In the genomic region with DNA sequence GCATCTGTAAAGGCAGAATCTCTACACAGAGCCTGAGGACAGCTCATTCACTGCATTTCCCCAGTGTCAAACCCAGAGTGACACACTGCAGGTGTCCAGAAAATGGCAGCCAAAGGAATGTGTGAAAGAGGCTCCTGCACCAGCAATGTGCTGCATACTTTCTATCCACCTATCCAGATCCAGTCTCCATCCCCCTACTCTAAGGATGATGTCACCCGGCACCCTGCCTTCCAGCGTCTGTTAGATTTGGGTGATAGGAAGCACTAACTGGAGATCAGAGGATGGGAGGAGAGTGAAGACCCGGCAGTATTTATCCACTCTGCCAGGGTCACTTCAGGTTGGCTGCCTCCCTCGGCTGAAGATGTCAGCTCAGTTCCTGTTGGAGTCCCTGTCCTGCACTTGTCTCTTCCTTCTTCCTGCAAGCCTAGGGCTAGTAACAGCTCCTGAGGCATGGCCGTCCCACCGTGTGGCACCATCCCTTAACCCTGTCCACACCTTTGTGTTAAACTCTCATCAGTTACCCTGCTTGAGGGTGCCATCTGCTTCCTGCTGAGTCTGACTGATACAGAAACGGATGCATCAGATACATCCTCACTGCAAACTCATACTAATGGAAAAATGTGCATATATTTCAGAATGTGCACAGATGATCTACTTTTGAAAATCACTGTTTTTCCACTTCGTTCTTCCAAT, we compare ENCODE assay signal across 11 cellular contexts. TPM values are rescaled to one million over a fixed set of nuclear protein-coding genes. Genes with fewer than 3 reads are reported as not detected.
A peak's percentile ranks its signal among the peaks of the same experiment; 100 is the strongest.
DNase-seq lines count a peak whose midpoint lies in the region; ATAC-seq, FAIRE-seq and TF ChIP-seq lines count a peak whose summit lies in the region.
"Had no signal": no experiment of that assay in that cellular context is flagged by ENCODE, and none has a peak within 500 bp of the region (broad histone marks: within the 10 kb centered on the region; RNA-seq: fewer than 3 reads in every experiment).

No MANE protein-coding gene starts in this region.

- no peaks in the 10 kb centered on the region for H3K36me3 ChIP-seq in WERI-Rb-1
- no peaks in the 10 kb centered on the region for H3K36me3 ChIP-seq in mesendoderm (ENCODE audit: control insufficient read depth, insufficient read depth, low read length)
- H3K36me3 ChIP-seq: SJSA1 had no signal

- H3K79me1 ChIP-seq in mesendoderm (ENCODE audit: low read length): no peaks in the 10 kb centered on the region

- H2BK5ac ChIP-seq in mesendoderm (ENCODE audit: low read length): no peak overlapping the region

- no peak overlapping the region for H3K56ac ChIP-seq in mesendoderm (ENCODE audit: low read length)

- H3K27ac ChIP-seq in WERI-Rb-1 (peak overlapping the region; percentile 66), mesendoderm (ENCODE audit: low read depth, low read length) (no peak overlapping the region)
- H3K27ac ChIP-seq: SJSA1 had no signal

- no peak for ATAC-seq in GM18909 (IDR thresholded peaks at IDR 0.05; ENCODE audit: poor library complexity, unreplicated experiment)

- TF ChIP-seq CTCF in WERI-Rb-1 (IDR thresholded peaks at IDR 0.05; ENCODE audit: low read depth, low read length): no peak

- no peak overlapping the region for H3K4me3 ChIP-seq in WERI-Rb-1 (ENCODE audit: low read depth, low read length)
- H3K4me3 ChIP-seq in mesendoderm (ENCODE audit: low read length): no peak overlapping the region
- H3K4me3 ChIP-seq: SJSA1 had no signal

- H3K18ac ChIP-seq in mesendoderm (ENCODE audit: low read length): no peak overlapping the region

- no peak overlapping the region for H3K4ac ChIP-seq in mesendoderm (ENCODE audit: low read depth, low read length)

- H3K9ac ChIP-seq in mesendoderm (ENCODE audit: low read length): no peak overlapping the region

- H3K27me3 ChIP-seq in WERI-Rb-1 (ENCODE audit: insufficient read depth, low read depth, severe bottlenecking) (no peaks in the 10 kb centered on the region), mesendoderm (ENCODE audit: insufficient read depth, low read length, poor library complexity) (no peaks in the 10 kb centered on the region)

- H3K4me2 ChIP-seq in mesendoderm (ENCODE audit: low read length): no peak overlapping the region

- peak; percentile 30 for DNase-seq in Ammon's horn (ENCODE audit: low spot score)
- DNase-seq in GM19239 (ENCODE audit: insufficient read length, low spot score): no peak
- DNase-seq in WERI-Rb-1: peak; percentile 65
- DNase-seq in mesendoderm: peak; percentile 93
- DNase-seq in RCC 7860 (ENCODE audit: low spot score): no peak
- no peak for DNase-seq in NOMO-1 (lab: John Stamatoyannopoulos, UW; ENCODE audit: unreplicated experiment in 2 of 2)
- no peak for DNase-seq in mesenteric fat pad (ENCODE audit: low spot score)
- DNase-seq: activated T-cell treated with anti-CD3 and anti-CD28 coated beads for 4 hours, NCI-H1105 treated with DMSO at 0.1 percent for 48 hours had no signal

- H2AK5ac ChIP-seq in mesendoderm (ENCODE audit: low read length): no peak overlapping the region

- no peaks in the 10 kb centered on the region for H3K79me2 ChIP-seq in mesendoderm (ENCODE audit: control insufficient read depth, insufficient read depth, low read length)

- no peak overlapping the region for H2BK15ac ChIP-seq in mesendoderm (replicated peaks; ENCODE audit: low read depth)

- FAIRE-seq in GM19239 (lab: Jason Lieb, UNC): peak; percentile 18
- no peak for FAIRE-seq in RCC 7860 (lab: Jason Lieb, UNC)

- WGBS in mesendoderm (ENCODE audit: extremely low coverage, insufficient coverage, low lambda C conversion rate): no CpG with 5 or more reads among the region's 8 CpGs

- no peaks in the 10 kb centered on the region for H3K9me3 ChIP-seq in WERI-Rb-1 (ENCODE audit: severe bottlenecking)
- H3K9me3 ChIP-seq: SJSA1 had no signal

- H2BK120ac ChIP-seq in mesendoderm (ENCODE audit: low read depth, low read length): no peak overlapping the region

- H4K5ac ChIP-seq in mesendoderm (ENCODE audit: low read length): no peak overlapping the region

- peaks cover 4% of the 10 kb centered on the region for H3K4me1 ChIP-seq in mesendoderm (ENCODE audit: control insufficient read depth, low read depth, low read length)

- H3K23ac ChIP-seq in mesendoderm (ENCODE audit: low read length): no peak overlapping the region

- H4K8ac ChIP-seq in mesendoderm (ENCODE audit: low read depth, low read length): no peak overlapping the region

RNA-seq across cellular contexts. Expression of a gene that starts 13.0 kb away (rescaled TPM):
- polyA plus RNA-seq in mesendoderm (2013, experiment 1 of 2): 0.22 TPM
- 0.27 TPM for polyA plus RNA-seq in mesendoderm (2013, experiment 2 of 2)
- total RNA-seq in mesenteric fat pad: 0.67 TPM
- total RNA-seq: SJSA1 had no signal

Comparison
In these comparisons a context has a peak if more than half of its experiments do, and no peak if none do; other contexts are left out.
1. DNase-seq: peak in Ammon's horn (single experiment), WERI-Rb-1 (single experiment) and mesendoderm (single experiment); none in GM19239 (single experiment), RCC 7860 (single experiment), NOMO-1 (0 of 2) and mesenteric fat pad (single experiment).